Comparison of ENCODE assay signal across 8 cellular contexts in genomic region chr5:52800394-52801213, GRCh38. TPM values are rescaled to one million over a fixed set of nuclear protein-coding genes. Genes with fewer than 3 reads are reported as not detected.
DNase-seq lines count a peak whose midpoint lies in the region; ATAC-seq, FAIRE-seq and TF ChIP-seq lines count a peak whose summit lies in the region.

No MANE protein-coding gene starts in this region.

- peak overlapping the region; percentile 0 for H2AFZ ChIP-seq in endothelial cell of umbilical vein (ENCODE audit: low read depth, low read length)

- CTCF ChIA-PET in A673 (lab: Charles Lee) = no interaction called here
- CTCF ChIA-PET in endothelial cell of umbilical vein (lab: Charles Lee) = interaction anchor here (1.0 to 4.6 kb wide), 12 partner anchors 8 to 136 kb away, joined by 3 to 71 read pairs (median 6); partner anchors contain the start of genes ITGA1 and PELO

- no peak for FAIRE-seq in endothelial cell of umbilical vein (lab: Jason Lieb, UNC)

- no TSS peak for BruUV-seq in A673 (replicated peaks; lab: Mats Ljungman, UMichigan)
- TSS peak; percentile 86 for BruUV-seq in endothelial cell of umbilical vein (replicated peaks; lab: Mats Ljungman, UMichigan)

- peak; percentile 46 for DNase-seq in A673 (ENCODE audit: low spot score)
- DNase-seq in NCI-H526 treated with DMSO at 0.1 percent for 48 hours (lab: John Stamatoyannopoulos, UW) = peak; percentile 10
- peak; percentile 14 for DNase-seq in activated T-cell treated with anti-CD3 and anti-CD28 coated beads for 4 hours
- peak; percentile 71 for DNase-seq in endothelial cell of umbilical vein (ENCODE audit: low read depth, low spot score)
- peak in 1 of 2 experiments; percentile 42 for DNase-seq in mesothelial cell of epicardium (ENCODE audit: low spot score in 2 of 2, unreplicated experiment in 2 of 2)
- peak; percentile 31 to 56 for DNase-seq in stimulated activated CD8-positive, alpha-beta memory T cell treated with anti-CD3 and anti-CD28 coated beads, Interleukin-7, amount 100 ng/mL, for 48 hours (ENCODE audit: extremely low read depth in 1 of 2, low read depth in 1 of 2)

- no peaks in the 10 kb centered on the region for H3K27me3 Mint-ChIP-seq in mesothelial cell of epicardium (ENCODE audit: low read depth)

- peaks cover 28% of the 10 kb centered on the region for H3K4me1 ChIP-seq in A673 (ENCODE audit: insufficient read depth, low read length, poor library complexity, severe bottlenecking)
- peaks cover 25% of the 10 kb centered on the region for H3K4me1 ChIP-seq in endothelial cell of umbilical vein (ENCODE audit: control insufficient read depth, extremely low read depth, insufficient read depth, low read length)

- dilution Hi-C loops in endothelial cell of umbilical vein (cut with MboI; ENCODE audit: extremely low pct_ligation_motif_present, low sequenced_read_pairs) = no loop called here

- no peaks in the 10 kb centered on the region for H4K20me1 ChIP-seq in endothelial cell of umbilical vein (replicated peaks; ENCODE audit: control insufficient read depth, extremely low read depth, insufficient read depth, low read length)

- TF ChIP-seq POLR2A in endothelial cell of umbilical vein (IDR thresholded peaks at IDR 0.05; ENCODE audit: low read depth, low read length) = no peak

- peak overlapping the region; percentile 97 for H3K27ac Mint-ChIP-seq in mesothelial cell of epicardium

- H3K27me3 ChIP-seq in A673 (replicated peaks; ENCODE audit: insufficient read depth, low read depth, low read length, poor library complexity) (no peaks in the 10 kb centered on the region), endothelial cell of umbilical vein (ENCODE audit: control insufficient read depth in 2 of 2, insufficient read depth in 2 of 2, low read length in 2 of 2) (no peaks in the 10 kb centered on the region)

- intact Hi-C loops in A673 (cut with micrococcal nuclease; ENCODE audit: unreplicated experiment) = loop anchor here (2.0 kb wide), 1 partner anchor 40 kb away; no protein-coding TSS in a partner anchor
- intact Hi-C loops in endothelial cell of umbilical vein (cut with micrococcal nuclease) = loop anchor here (1.0 to 5.0 kb wide), 6 partner anchors 36 to 309 kb away; partner anchors contain the start of gene MOCS2

- H3K4me3 Mint-ChIP-seq in mesothelial cell of epicardium = peak overlapping the region; percentile 92

- H3K9me1 ChIP-seq in endothelial cell of umbilical vein (replicated peaks; ENCODE audit: control insufficient read depth, extremely low read depth, insufficient read depth, low read length) = no peaks in the 10 kb centered on the region

- no peaks in the 10 kb centered on the region for H3K9me3 Mint-ChIP-seq in mesothelial cell of epicardium

- no peak for TF ChIP-seq CTCF in A673 (conservative IDR thresholded peaks at IDR 0.05; ENCODE audit: low read depth, low read length)
- peak in 1 of 2 donors; percentile 10 for TF ChIP-seq CTCF in endothelial cell of umbilical vein (IDR thresholded peaks at IDR 0.05; ENCODE audit: extremely low read depth in 1 of 2, insufficient read depth in 1 of 2, low read depth in 1 of 2, low read length in 2 of 2)
- TF ChIP-seq CTCF in mesothelial cell of epicardium (IDR thresholded peaks at IDR 0.05; ENCODE audit: unreplicated experiment) = no peak

- ATAC-seq in GM18508 (IDR thresholded peaks at IDR 0.05; ENCODE audit: insufficient read depth, unreplicated experiment) (peak; percentile 26), HG02970 (IDR thresholded peaks at IDR 0.05; ENCODE audit: low FRiP score, unreplicated experiment) (peak; percentile 30)

- H3K27ac ChIP-seq in A673 (ENCODE audit: low read depth, low read length, poor library complexity, severe bottlenecking) = peak overlapping the region; percentile 92
- H3K27ac ChIP-seq in endothelial cell of umbilical vein (ENCODE audit: insufficient read depth, low read depth, low read length) = peak overlapping the region; percentile 57

- POLR2A ChIA-PET in A673 (lab: Charles Lee; ENCODE audit: low non-redundant PET) = no interaction called here
- POLR2A ChIA-PET in endothelial cell of umbilical vein (lab: Charles Lee) = no interaction called here

- peaks cover 54% of the 10 kb centered on the region for H3K4me1 Mint-ChIP-seq in mesothelial cell of epicardium

- H3K9me3 ChIP-seq in A673 (ENCODE audit: low read depth, low read length, poor library complexity, severe bottlenecking) (no peaks in the 10 kb centered on the region), endothelial cell of umbilical vein (replicated peaks; ENCODE audit: control insufficient read depth, insufficient read depth, low read length) (no peaks in the 10 kb centered on the region)

- peaks cover 18% of the 10 kb centered on the region for H3K36me3 ChIP-seq in A673 (ENCODE audit: insufficient read depth, low read length, poor library complexity, severe bottlenecking)
- H3K36me3 ChIP-seq in endothelial cell of umbilical vein (ENCODE audit: control insufficient read depth in 2 of 2, extremely low read depth in 1 of 2, insufficient read depth in 2 of 2, low read length in 2 of 2) = no peaks in the 10 kb centered on the region

- peaks cover 38% of the 10 kb centered on the region for H3K79me2 ChIP-seq in endothelial cell of umbilical vein (ENCODE audit: control insufficient read depth, insufficient read depth, low read length)

- H3K4me2 ChIP-seq in endothelial cell of umbilical vein (ENCODE audit: insufficient read depth, low read length) = peak overlapping the region; percentile 91

- peaks cover 3% of the 10 kb centered on the region for H3K36me3 Mint-ChIP-seq in mesothelial cell of epicardium

- peak overlapping the region; percentile 37 for H3K9ac ChIP-seq in endothelial cell of umbilical vein (replicated peaks; ENCODE audit: extremely low read depth, insufficient read depth, low read length)

- H3K4me3 ChIP-seq in A673 (ENCODE audit: low read depth, low read length, poor library complexity, severe bottlenecking) = peak overlapping the region; percentile 59
- peak overlapping the region; percentile 4 to 90 (median 66) for H3K4me3 ChIP-seq in endothelial cell of umbilical vein (replicated peaks in 1 of 3; ENCODE audit: insufficient read depth in 1 of 3, low read depth in 1 of 3, low read length in 3 of 3)

TF ChIP-seq in endothelial cell of umbilical vein, 7 proteins besides CTCF, POLR2A, EP300 and RAD21:
- TF ChIP-seq FOS (IDR thresholded peaks at IDR 0.05; ENCODE audit: borderline replicate concordance, insufficient read depth, low read length) (peak; percentile 46), GATA2 (IDR thresholded peaks at IDR 0.05; ENCODE audit: insufficient read depth, insufficient read length, low read depth, low read length) (no peak), MAX (IDR thresholded peaks at IDR 0.05; ENCODE audit: insufficient read depth, insufficient read length) (peak; percentile 3), POLR2AphosphoS5 (IDR thresholded peaks at IDR 0.05; ENCODE audit: insufficient read depth, low read depth, low read length) (peak; percentile 42), MYC (IDR thresholded peaks at IDR 0.05; ENCODE audit: low read depth, low read length) (no peak)

RNA-seq across cellular contexts. Expression of gene ITGA1, which starts 12.9 kb away (rescaled TPM):
- total RNA-seq in A673 (2021) (7.8 and 8.1 TPM in 2 replicates), endothelial cell of umbilical vein (1.9 and 3.3 TPM in 2 replicates), mesothelial cell of epicardium (8.3 to 10.8 TPM (median 9.1 TPM) in 3 replicates)
- 0.65 and 1.2 TPM in 2 replicates for polyA plus RNA-seq in endothelial cell of umbilical vein
- polyA plus RNA-seq in endothelial cell of umbilical vein (2011; cell fraction: cytosol; rRNA removed) = 0.30 and 0.73 TPM in 2 replicates
- 1.6 and 2.7 TPM in 2 replicates for polyA plus RNA-seq in endothelial cell of umbilical vein (2011; cell fraction: nucleus; rRNA removed)
- polyA plus RNA-seq in endothelial cell of umbilical vein (2012) = 0.45 and 0.60 TPM in 2 replicates
- 2.5 and 5.4 TPM in 2 replicates for polyA minus RNA-seq in endothelial cell of umbilical vein
- polyA minus RNA-seq in endothelial cell of umbilical vein (2011; cell fraction: cytosol; rRNA and poly(A)+ RNA removed) = 24.3 TPM
- 4.2 and 6.7 TPM in 2 replicates for polyA minus RNA-seq in endothelial cell of umbilical vein (2011; cell fraction: nucleus; rRNA and poly(A)+ RNA removed)

RNA-seq across cellular contexts. Expression of gene PELO, which starts 12.9 kb away (rescaled TPM):
- total RNA-seq in A673 (2021) (20.0 and 20.3 TPM in 2 replicates), endothelial cell of umbilical vein (10.2 and 13.2 TPM in 2 replicates), mesothelial cell of epicardium (12.5 to 14.2 TPM (median 14.0 TPM) in 3 replicates)
- polyA plus RNA-seq in endothelial cell of umbilical vein = 7.8 and 8.6 TPM in 2 replicates
- 9.3 and 9.4 TPM in 2 replicates for polyA plus RNA-seq in endothelial cell of umbilical vein (2011; cell fraction: cytosol; rRNA removed)
- polyA plus RNA-seq in endothelial cell of umbilical vein (2011; cell fraction: nucleus; rRNA removed) = 6.1 and 6.8 TPM in 2 replicates
- polyA plus RNA-seq in endothelial cell of umbilical vein (2012) = 5.8 and 7.6 TPM in 2 replicates
- polyA minus RNA-seq in endothelial cell of umbilical vein = 12.4 and 14.8 TPM in 2 replicates
- 15.5 TPM for polyA minus RNA-seq in endothelial cell of umbilical vein (2011; cell fraction: cytosol; rRNA and poly(A)+ RNA removed)
- polyA minus RNA-seq in endothelial cell of umbilical vein (2011; cell fraction: nucleus; rRNA and poly(A)+ RNA removed) = 9.8 and 10.5 TPM in 2 replicates
